20 cellular contexts compared by ENCODE assay signal in the genomic region with DNA sequence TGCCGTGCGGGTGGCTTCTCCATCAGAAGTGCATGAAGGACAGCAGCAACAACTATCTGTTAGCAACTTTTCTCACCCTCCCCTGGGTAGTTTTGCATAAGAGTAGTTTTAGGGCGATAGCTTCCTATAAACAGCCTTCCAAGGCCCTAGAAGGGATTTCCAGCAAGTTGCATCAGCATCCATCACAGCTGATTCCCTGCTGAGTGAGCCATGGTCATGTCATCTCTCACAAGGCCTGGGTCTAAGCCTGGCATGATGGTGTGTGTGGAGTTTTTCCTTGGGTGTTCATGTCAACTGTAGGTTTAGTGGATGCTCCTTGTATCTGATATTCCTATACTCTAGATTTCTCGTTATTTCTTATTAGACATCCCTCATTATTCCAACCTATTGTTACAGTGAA.
DNase-seq lines count a peak whose midpoint lies in the region; ATAC-seq, FAIRE-seq and TF ChIP-seq lines count a peak whose summit lies in the region.
"Had no signal": no experiment of that assay in that cellular context is flagged by ENCODE, and none has a peak within 500 bp of the region (broad histone marks: within the 10 kb centered on the region; RNA-seq: fewer than 3 reads in every experiment).

No MANE protein-coding gene starts in this region.

- H2BK15ac ChIP-seq in IMR-90 (ENCODE audit: low read depth, low read length), result no peak overlapping the region

- no peak overlapping the region for H3K9ac ChIP-seq in IMR-90 (ENCODE audit: low read depth, low read length)
- H3K9ac ChIP-seq in K562 (ENCODE audit: insufficient read depth in 1 of 2, low read depth in 2 of 2, low read length in 2 of 2), result no peak overlapping the region
- H3K9ac ChIP-seq in mammary epithelial cell (ENCODE audit: insufficient read depth, low read length), result no peak overlapping the region
- H3K9ac ChIP-seq: BLaER1 had no signal

- H3K27ac ChIP-seq in IMR-90 (ENCODE audit: insufficient read depth, low read length) (no peak overlapping the region), K562 (ENCODE audit: extremely low read depth, low read depth, low read length) (no peak overlapping the region), mammary epithelial cell (ENCODE audit: insufficient read depth, low read depth, low read length) (no peak overlapping the region), tibial nerve (no peak overlapping the region)
- H3K27ac ChIP-seq: BLaER1, C4-2B had no signal

- no peak overlapping the region for H3K4ac ChIP-seq in IMR-90 (ENCODE audit: low read depth, low read length)

- H3K4me2 ChIP-seq in IMR-90 (ENCODE audit: low read depth, low read length) (no peak overlapping the region), K562 (ENCODE audit: insufficient read depth, low read length) (no peak overlapping the region), mammary epithelial cell (ENCODE audit: insufficient read depth, low read depth, low read length) (no peak overlapping the region)
- H3K4me2 ChIP-seq: BLaER1 had no signal

- peak overlapping the region; percentile 41; the same call in 1 of the 2 replicates for H3K14ac ChIP-seq in IMR-90 (replicated peaks; ENCODE audit: low read depth, low read length)

- TF ChIP-seq RAD21 in IMR-90 (IDR thresholded peaks at IDR 0.05; ENCODE audit: low read length), result no peak
- no peak; a peak in 1 of 4 replicates for TF ChIP-seq RAD21 in K562 (CRISPR knock-in tag; conservative IDR thresholded peaks at IDR 0.05 in 1 of 2, IDR thresholded peaks at IDR 0.05 in 1 of 2)

- H2AK5ac ChIP-seq in IMR-90 (ENCODE audit: low read depth, low read length), result no peak overlapping the region

- H3K79me1 ChIP-seq in IMR-90 (ENCODE audit: low read depth in 1 of 2, low read length in 2 of 2), result no peaks in the 10 kb centered on the region

- no peak overlapping the region for H3K56ac ChIP-seq in IMR-90 (ENCODE audit: extremely low read depth, insufficient read depth, low read length)

- no peak overlapping the region for H2BK20ac ChIP-seq in IMR-90 (ENCODE audit: low read depth, low read length)

- peak; percentile 6 for DNase-seq in IMR-90
- DNase-seq in OCI-M1 (lab: John Stamatoyannopoulos, UW), result peak; percentile 64
- DNase-seq in K562 (ENCODE audit: extremely low read depth in 1 of 4, low spot score in 3 of 4), result no peak
- no peak for DNase-seq in mammary epithelial cell
- no peak for DNase-seq in tibial nerve (ENCODE audit: low spot score in 2 of 2)
- DNase-seq: CD4-positive, CD25-positive, alpha-beta regulatory T cell; CD8-positive, alpha-beta memory T cell; DMS 273 treated with DMSO at 0.1 percent for 48 hours; DMS79; EL; GDM1; GOT3 had no signal

- H4K20me1 ChIP-seq in IMR-90 (ENCODE audit: insufficient read depth, low read length) (no peaks in the 10 kb centered on the region), K562 (replicated peaks; ENCODE audit: control insufficient read depth, insufficient read depth, low read length) (no peaks in the 10 kb centered on the region), mammary epithelial cell (ENCODE audit: insufficient read depth, low read length) (no peaks in the 10 kb centered on the region)
- H4K20me1 ChIP-seq: BLaER1 had no signal

- no peaks in the 10 kb centered on the region for H3K27me3 ChIP-seq in IMR-90 (ENCODE audit: control insufficient read depth, insufficient read depth, low read length)
- H3K27me3 ChIP-seq in K562 (ENCODE audit: control insufficient read depth in 2 of 2, insufficient read depth in 2 of 2, low read length in 2 of 2), result no peaks in the 10 kb centered on the region
- no peaks in the 10 kb centered on the region for H3K27me3 ChIP-seq in mammary epithelial cell (ENCODE audit: insufficient read depth, low read length)
- no peaks in the 10 kb centered on the region for H3K27me3 ChIP-seq in tibial nerve
- H3K27me3 ChIP-seq: BLaER1 had no signal

- TF ChIP-seq CTCF in IMR-90 (conservative IDR thresholded peaks at IDR 0.05; ENCODE audit: low read depth, low read length) (no peak), K562 (IDR thresholded peaks at IDR 0.05 in 2 of 3, conservative IDR thresholded peaks at IDR 0.05 in 1 of 3; ENCODE audit: insufficient read depth in 2 of 3, low read depth in 1 of 3, low read length in 3 of 3) (no peak), mammary epithelial cell (conservative IDR thresholded peaks at IDR 0.05 in 1 of 2, IDR thresholded peaks at IDR 0.05 in 1 of 2; ENCODE audit: extremely low read depth in 1 of 2, insufficient read depth in 1 of 2, low read depth in 1 of 2, low read length in 2 of 2) (no peak), tibial nerve (IDR thresholded peaks at IDR 0.05) (no peak)

- POLR2A ChIA-PET in IMR-90 (lab: Charles Lee; ENCODE audit: unreplicated experiment), result no interaction called here
- POLR2A ChIA-PET in K562 (lab: Yijun Ruan, JAX), result no interaction called here

- no peak overlapping the region for H4K91ac ChIP-seq in IMR-90 (ENCODE audit: insufficient read depth, low read depth, low read length)

- TF ChIP-seq POLR2A in IMR-90 (IDR thresholded peaks at IDR 0.05; ENCODE audit: low read depth, low read length) (no peak), K562 (conservative IDR thresholded peaks at IDR 0.05) (no peak), tibial nerve (IDR thresholded peaks at IDR 0.05) (no peak)

- intact Hi-C loops in IMR-90 (cut with micrococcal nuclease) (no loop called here), K562 (cut with micrococcal nuclease) (no loop called here), mammary epithelial cell (cut with micrococcal nuclease) (no loop called here)

- in situ Hi-C loops in IMR-90 (cut with MboI; ENCODE audit: low sequenced_read_pairs), result no loop called here
- in situ Hi-C loops in K562 (cut with MboI), result no loop called here
- in situ Hi-C loops in mammary epithelial cell (cut with MboI; ENCODE audit: low sequenced_read_pairs in 2 of 2), result no loop called here

- H4K5ac ChIP-seq in IMR-90 (ENCODE audit: low read depth, low read length), result no peak overlapping the region

- H3K79me2 ChIP-seq in K562 (ENCODE audit: control insufficient read depth, insufficient read depth, low read length) (no peaks in the 10 kb centered on the region), mammary epithelial cell (ENCODE audit: insufficient read depth, low read length) (no peaks in the 10 kb centered on the region)

- H3K36me3 ChIP-seq in IMR-90 (ENCODE audit: control insufficient read depth, insufficient read depth, low read length), result no peaks in the 10 kb centered on the region
- no peaks in the 10 kb centered on the region for H3K36me3 ChIP-seq in K562 (ENCODE audit: control insufficient read depth, insufficient read depth, low read length)
- H3K36me3 ChIP-seq in mammary epithelial cell (ENCODE audit: insufficient read depth, low read length), result no peaks in the 10 kb centered on the region
- H3K36me3 ChIP-seq in tibial nerve, result no peaks in the 10 kb centered on the region
- H3K36me3 ChIP-seq: BLaER1, HAP-1 had no signal

- H2BK120ac ChIP-seq in IMR-90 (ENCODE audit: low read depth, low read length), result no peak overlapping the region

- H3K4me3 ChIP-seq in IMR-90 (ENCODE audit: insufficient read depth, low read depth, low read length) (no peak overlapping the region), K562 (no peak overlapping the region), mammary epithelial cell (replicated peaks in 1 of 3; ENCODE audit: insufficient read depth in 1 of 3, low read depth in 2 of 3, low read length in 3 of 3) (no peak overlapping the region), tibial nerve (no peak overlapping the region)
- H3K4me3 ChIP-seq: BLaER1, GM12878, HAP-1 had no signal

- BruUV-seq in IMR-90 (replicated peaks; lab: Mats Ljungman, UMichigan) (no TSS peak), K562 (replicated peaks; lab: Mats Ljungman, UMichigan) (no TSS peak), mammary epithelial cell (replicated peaks; lab: Mats Ljungman, UMichigan) (no TSS peak)

- H2AK9ac ChIP-seq in IMR-90 (replicated peaks; ENCODE audit: low read depth, low read length, poor library complexity), result no peak overlapping the region

- no peak overlapping the region for H3K18ac ChIP-seq in IMR-90 (ENCODE audit: low read depth, low read length)

- ATAC-seq in IMR-90 (ENCODE audit: low read depth) (no peak), K562 (no peak), GM19452 (IDR thresholded peaks at IDR 0.05; ENCODE audit: unreplicated experiment) (no peak)
- ATAC-seq: GM12878 had no signal

- TF ChIP-seq EP300 in K562 (IDR thresholded peaks at IDR 0.05; ENCODE audit: low read length), result no peak
- no peak for TF ChIP-seq EP300 in tibial nerve (IDR thresholded peaks at IDR 0.05)

- CTCF ChIA-PET in IMR-90 (lab: Yijun Ruan, JAX), result interaction anchor here (0.6 kb wide), 1 partner anchor 76 kb away, joined by 4 read pairs; no protein-coding TSS in a partner anchor
- CTCF ChIA-PET in K562 (lab: Yijun Ruan, JAX; ENCODE audit: low intra/inter-chr PET ratio), result no interaction called here
- CTCF ChIA-PET in mammary epithelial cell (lab: Charles Lee; ENCODE audit: low non-redundant PET), result no interaction called here

- no CpG with 5 or more reads among the region's 4 CpGs for WGBS in IMR-90 (ENCODE audit: extremely low coverage in 2 of 2, insufficient read length in 1 of 2), 2 experiments
- WGBS in K562 (ENCODE audit: insufficient coverage, low coverage, missing lambda C conversion rate), result 2% methylated on average over 4 of the region's 4 CpGs
- WGBS in mammary epithelial cell (ENCODE audit: low coverage, missing lambda C conversion rate), result 49% methylated on average over 4 of the region's 4 CpGs
- 78 to 81% methylated on average over 4 of the region's 4 CpGs for WGBS in tibial nerve, 2 donors

- H3K9me3 ChIP-seq in IMR-90 (ENCODE audit: control insufficient read depth, insufficient read depth, low read length) (no peaks in the 10 kb centered on the region), K562 (replicated peaks; ENCODE audit: control insufficient read depth, insufficient read depth, low read depth, low read length) (no peaks in the 10 kb centered on the region; the same call in none of the 2 replicates), mammary epithelial cell (replicated peaks; ENCODE audit: insufficient read depth, low read length) (no peaks in the 10 kb centered on the region), tibial nerve (peaks cover 0 to 5% (median 0%) of the 10 kb centered on the region in 4 donors)
- H3K9me3 ChIP-seq: HAP-1 had no signal

- H2AFZ ChIP-seq in IMR-90 (replicated peaks; ENCODE audit: low read length, poor library complexity) (no peak overlapping the region), K562 (ENCODE audit: low read depth, low read length) (no peak overlapping the region), mammary epithelial cell (ENCODE audit: low read depth, low read length) (no peak overlapping the region)

- dilution Hi-C loops in IMR-90 (cut with HindIII; ENCODE audit: low sequenced_read_pairs, unreplicated experiment) (no loop called here), mammary epithelial cell (cut with HindIII; ENCODE audit: low sequenced_read_pairs) (no loop called here)

- H2BK5ac ChIP-seq in IMR-90 (ENCODE audit: low read depth, low read length, poor library complexity, severe bottlenecking), result no peak overlapping the region

- no peak for FAIRE-seq in K562 (lab: Jason Lieb, UNC)
- FAIRE-seq: D721Med, GM12878, GM19239, H54 had no signal

- no peak overlapping the region for H3K23ac ChIP-seq in IMR-90 (ENCODE audit: low read depth, low read length)

- no peak overlapping the region for H4K8ac ChIP-seq in IMR-90 (ENCODE audit: low read depth in 2 of 2, low read length in 2 of 2)

- H3K4me1 ChIP-seq in IMR-90 (ENCODE audit: control insufficient read depth, insufficient read depth, low read length) (no peaks in the 10 kb centered on the region), K562 (replicated peaks in 1 of 2; ENCODE audit: control insufficient read depth in 2 of 2, insufficient read depth in 2 of 2, low read length in 2 of 2) (no peaks in the 10 kb centered on the region), mammary epithelial cell (ENCODE audit: insufficient read depth, low read length) (no peaks in the 10 kb centered on the region), tibial nerve (no peaks in the 10 kb centered on the region)
- H3K4me1 ChIP-seq: BLaER1, HAP-1 had no signal

- H3K9me1 ChIP-seq in IMR-90 (ENCODE audit: insufficient read depth, low read length) (no peaks in the 10 kb centered on the region), K562 (ENCODE audit: control insufficient read depth, insufficient read depth, low read length) (no peaks in the 10 kb centered on the region)

Comparison
In these comparisons a context has a peak if more than half of its experiments do, and no peak if none do; other contexts are left out.
1. DNase-seq: peak in IMR-90 (single experiment) and OCI-M1 (single experiment); none in K562 (0 of 4), mammary epithelial cell (single experiment) and tibial nerve (0 of 2).